13 cellular contexts compared by ENCODE assay signal in the genomic region with DNA sequence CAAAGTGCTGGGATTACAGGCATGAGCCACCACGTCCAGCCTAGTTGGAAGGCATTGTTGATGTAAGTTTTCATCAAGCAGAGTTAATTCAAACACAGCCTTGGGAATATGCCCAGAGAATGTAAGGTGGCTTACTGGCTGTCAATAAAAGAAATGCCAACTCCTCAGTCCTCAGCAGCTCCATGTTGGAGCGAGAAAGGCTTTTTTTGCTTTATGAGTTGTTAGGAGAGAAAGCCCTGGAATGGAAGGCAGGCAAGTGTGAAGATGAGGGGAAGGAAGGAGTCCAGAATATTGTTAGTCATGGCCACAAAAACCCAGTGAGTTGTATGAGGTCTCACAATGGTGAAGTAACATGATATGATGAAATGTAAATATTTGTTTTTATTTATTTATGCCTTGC. TPM values are rescaled to one million over a fixed set of nuclear protein-coding genes. Genes with fewer than 3 reads are reported as not detected.
DNase-seq lines count a peak whose midpoint lies in the region; ATAC-seq and TF ChIP-seq lines count a peak whose summit lies in the region.
"Had no signal": no experiment of that assay in that cellular context is flagged by ENCODE, and none has a peak within 500 bp of the region (broad histone marks: within the 10 kb centered on the region; RNA-seq: fewer than 3 reads in every experiment).

No MANE protein-coding gene starts in this region.

- H3K36me3 Mint-ChIP-seq in IgD-negative memory B cell (peaks cover 2% of the 10 kb centered on the region), naive B cell (no peaks in the 10 kb centered on the region)

- H3K4me3 ChIP-seq in brain microvascular endothelial cell (ENCODE audit: low read depth, low read length) = no peak overlapping the region
- H3K4me3 ChIP-seq: body of pancreas had no signal

- peaks cover 51 to 70% (median 60%) of the 10 kb centered on the region in 3 donors for H3K4me1 Mint-ChIP-seq in IgD-negative memory B cell
- H3K4me1 Mint-ChIP-seq in naive B cell = peaks cover 62 to 84% (median 79%) of the 10 kb centered on the region in 3 donors

- H3K27me3 Mint-ChIP-seq in IgD-negative memory B cell = no peaks in the 10 kb centered on the region
- H3K27me3 Mint-ChIP-seq in naive B cell = no peaks in the 10 kb centered on the region

- no peaks in the 10 kb centered on the region for H3K9me3 Mint-ChIP-seq in IgD-negative memory B cell
- no peaks in the 10 kb centered on the region for H3K9me3 Mint-ChIP-seq in naive B cell

- DNase-seq in AG20443 (ENCODE audit: low spot score) = peak; percentile 41
- DNase-seq in brain microvascular endothelial cell = no peak
- no peak for DNase-seq in naive B cell
- no peak for DNase-seq in globus pallidus (ENCODE audit: low spot score)
- DNase-seq in NCI-H1092 treated with DMSO at 0.1 percent for 48 hours (lab: John Stamatoyannopoulos, UW) = no peak
- no peak for DNase-seq in NCI-H187 (lab: John Stamatoyannopoulos, UW)
- DNase-seq: activated CD4-positive, alpha-beta T cell treated with anti-CD3 and anti-CD28 coated beads for 4 hours; body of pancreas; H9; NCI-H748 treated with DMSO at 0.1 percent for 48 hours; occipital lobe had no signal

- ATAC-seq in naive B cell (ENCODE audit: low read depth in 2 of 2) (no peak), HG03108 (IDR thresholded peaks at IDR 0.05; ENCODE audit: unreplicated experiment) (no peak)
- ATAC-seq: body of pancreas had no signal

- H3K27ac Mint-ChIP-seq in IgD-negative memory B cell = peak overlapping the region; percentile 89 to 91 (median 90)
- H3K27ac Mint-ChIP-seq in naive B cell = peak overlapping the region; percentile 84 to 95 (median 92)

- in situ Hi-C loops in brain microvascular endothelial cell (cut with HindIII; ENCODE audit: low pct_ligation_motif_present, low sequenced_read_pairs) = no loop called here

- H3K4me3 Mint-ChIP-seq in IgD-negative memory B cell (peak overlapping the region in 2 of 4 donors; percentile 12 to 74), naive B cell (peak overlapping the region in 7 of 8 donors; percentile 5 to 83 (median 46))
- H3K4me3 Mint-ChIP-seq: H9 had no signal

- no peaks in the 10 kb centered on the region for H3K27me3 ChIP-seq in brain microvascular endothelial cell (replicated peaks)
- H3K27me3 ChIP-seq: body of pancreas had no signal

- no peak for TF ChIP-seq CTCF in brain microvascular endothelial cell (IDR thresholded peaks at IDR 0.05; ENCODE audit: low read depth, low read length, missing control alignments)

- H3K27ac ChIP-seq in brain microvascular endothelial cell = peak overlapping the region; percentile 40

- peaks cover 3% of the 10 kb centered on the region for H3K36me3 ChIP-seq in brain microvascular endothelial cell (replicated peaks)

RNA-seq across cellular contexts. Expression of a gene that starts 57.1 kb away (rescaled TPM):
- polyA plus RNA-seq in IgD-negative memory B cell = 9.3 TPM
- 10 to 100 TPM; 11.8 to 36.0 (median 20.3) TPM for polyA plus RNA-seq in naive B cell (ENCODE audit: low read depth in 6 of 6)
